Comparison of ENCODE assay signal across 31 cellular contexts in genomic region chrX:53940180-53940579, GRCh38.
"Had no signal": no experiment of that assay in that cellular context is flagged by ENCODE, and none has a peak within 500 bp of the region (broad histone marks: within the 10 kb centered on the region; RNA-seq: fewer than 3 reads in every experiment).

No MANE protein-coding gene starts in this region.

- H3K9me3 Mint-ChIP-seq: activated CD4-positive, alpha-beta memory T cell treated with anti-CD3 and anti-CD28 coated beads, Interleukin-2, amount 10 ng/mL, durations not matched to agents 7 days and 5 days; activated CD4-positive, alpha-beta T cell treated with anti-CD3 and anti-CD28 coated beads, Interleukin-2, amount 10 ng/mL, durations not matched to agents 7 days and 5 days; activated naive CD4-positive, alpha-beta T cell treated with anti-CD3 and anti-CD28 coated beads, Interleukin-2, amount 10 ng/mL, durations not matched to agents 7 days and 5 days; activated T-helper 1 cell treated with anti-CD3 and anti-CD28 coated beads, Interleukin-12 subunit alpha, Interleukin-12 subunit beta, Interleukin-2, Interleukin-4 antibody, amounts not matched to agents 30 ng/mL and 10 ng/mL and 1 ng/mL, durations not matched to agents 14 hours and 24 hours and 36 hours; central memory CD8-positive, alpha-beta T cell; WTC11 had no signal

- H3K4me1 ChIP-seq: esophagus muscularis mucosa, foreskin keratinocyte, gastrocnemius medialis had no signal

- H3K27me3 Mint-ChIP-seq: activated CD4-positive, alpha-beta memory T cell treated with anti-CD3 and anti-CD28 coated beads, Interleukin-2, amount 10 ng/mL, durations not matched to agents 7 days and 5 days; activated CD4-positive, alpha-beta T cell treated with anti-CD3 and anti-CD28 coated beads, Interleukin-2, amount 10 ng/mL, durations not matched to agents 7 days and 5 days; activated CD8-positive, alpha-beta memory T cell treated with anti-CD3 and anti-CD28 coated beads, Interleukin-2, amount 10 ng/mL, durations not matched to agents 7 days and 5 days; activated naive CD4-positive, alpha-beta T cell treated with anti-CD3 and anti-CD28 coated beads, Interleukin-2, amount 10 ng/mL, durations not matched to agents 7 days and 5 days; activated naive CD8-positive, alpha-beta T cell; central memory CD8-positive, alpha-beta T cell; dendritic cell treated with granulocyte-macrophage colony-stimulating factor and Interleukin-4, amounts not matched to agents 40 ng/mL and 50 ng/mL, for 4 days had no signal

- H3K27ac ChIP-seq: brain microvascular endothelial cell, coronary artery, dorsolateral prefrontal cortex, esophagus muscularis mucosa, foreskin keratinocyte, gastrocnemius medialis, VCaP had no signal

- H3K4me1 Mint-ChIP-seq: WTC11 had no signal

- ATAC-seq: activated CD8-positive, alpha-beta memory T cell treated with anti-CD3 and anti-CD28 coated beads, Interleukin-2, amount 10 ng/mL, durations not matched to agents 7 days and 5 days; foreskin keratinocyte; gastrocnemius medialis; WTC11 had no signal

- H3K4me3 ChIP-seq: coronary artery, dorsolateral prefrontal cortex, esophagus muscularis mucosa, gastrocnemius medialis had no signal

- H3K9me3 ChIP-seq: esophagus muscularis mucosa, gastrocnemius medialis had no signal

- DNase-seq: activated CD4-positive, alpha-beta memory T cell treated with anti-CD3 and anti-CD28 coated beads, Interleukin-2, amount 10 ng/mL, durations not matched to agents 7 days and 5 days; activated CD4-positive, alpha-beta T cell treated with anti-CD3 and anti-CD28 coated beads for 1 hour; activated CD4-positive, alpha-beta T cell treated with anti-CD3 and anti-CD28 coated beads for 4 hours; activated CD4-positive, alpha-beta T cell treated with anti-CD3 and anti-CD28 coated beads, Interleukin-2, amount 10 ng/mL, durations not matched to agents 7 days and 5 days; activated CD4-positive, alpha-beta T cell treated with anti-CD3 and anti-CD28 coated beads, Interleukin-2, amount 50 U/mL, for 4 hours; activated CD8-positive, alpha-beta memory T cell treated with anti-CD3 and anti-CD28 coated beads, Interleukin-2, amount 10 ng/mL, durations not matched to agents 7 days and 5 days; activated CD8-positive, alpha-beta memory T cell treated with anti-CD3 and anti-CD28 coated beads, Interleukin-2, amount 50 U/mL, for 4 hours; activated gamma-delta T cell; activated naive CD4-positive, alpha-beta T cell; activated naive CD4-positive, alpha-beta T cell treated with anti-CD3 and anti-CD28 coated beads, Interleukin-2, amount 10 ng/mL, durations not matched to agents 7 days and 5 days; activated T-cell treated with anti-CD3 and anti-CD28 coated beads, Interleukin-2, amount 50 U/mL, for 1 hour; activated T-cell treated with anti-CD3 and anti-CD28 coated beads, Interleukin-2, amount 50 U/mL, for 48 hours; amniotic stem cell; anterior cingulate cortex; brain microvascular endothelial cell; dorsolateral prefrontal cortex; effector memory CD4-positive, alpha-beta T cell; erythroblast; foreskin keratinocyte; gastrocnemius medialis; glutamatergic neuron; T-helper 1 cell; T-helper 2 cell had no signal

- H3K27ac Mint-ChIP-seq: activated CD4-positive, alpha-beta T cell treated with anti-CD3 and anti-CD28 coated beads, Interleukin-2, amount 10 ng/mL, durations not matched to agents 7 days and 5 days; activated T-helper 1 cell treated with anti-CD3 and anti-CD28 coated beads, Interleukin-12 subunit alpha, Interleukin-12 subunit beta, Interleukin-2, Interleukin-4 antibody, amounts not matched to agents 30 ng/mL and 10 ng/mL and 1 ng/mL, durations not matched to agents 14 hours and 24 hours and 36 hours; dendritic cell treated with granulocyte-macrophage colony-stimulating factor and Interleukin-4, amounts not matched to agents 40 ng/mL and 50 ng/mL, for 4 days; WTC11 had no signal

- H3K27me3 ChIP-seq: brain microvascular endothelial cell, esophagus muscularis mucosa, foreskin keratinocyte, gastrocnemius medialis had no signal

- H3K4me3 Mint-ChIP-seq: activated CD4-positive, alpha-beta memory T cell treated with anti-CD3 and anti-CD28 coated beads, Interleukin-2, amount 10 ng/mL, durations not matched to agents 7 days and 5 days; activated CD4-positive, alpha-beta T cell treated with anti-CD3 and anti-CD28 coated beads, Interleukin-2, amount 10 ng/mL, durations not matched to agents 7 days and 5 days; activated CD8-positive, alpha-beta memory T cell treated with anti-CD3 and anti-CD28 coated beads, Interleukin-2, amount 10 ng/mL, durations not matched to agents 7 days and 5 days; activated naive CD4-positive, alpha-beta T cell treated with anti-CD3 and anti-CD28 coated beads, Interleukin-2, amount 10 ng/mL, durations not matched to agents 7 days and 5 days; activated naive CD8-positive, alpha-beta T cell; activated T-helper 1 cell treated with anti-CD3 and anti-CD28 coated beads, Interleukin-12 subunit alpha, Interleukin-12 subunit beta, Interleukin-2, Interleukin-4 antibody, amounts not matched to agents 30 ng/mL and 10 ng/mL and 1 ng/mL, durations not matched to agents 14 hours and 24 hours and 36 hours; central memory CD8-positive, alpha-beta T cell; dendritic cell treated with granulocyte-macrophage colony-stimulating factor and Interleukin-4, amounts not matched to agents 40 ng/mL and 50 ng/mL, for 4 days; WTC11 had no signal
